In genomic region chr12:124487065-124487833, GRCh38 we compare ENCODE assay signal across 11 cellular contexts.
DNase-seq lines count a peak whose midpoint lies in the region; ATAC-seq and TF ChIP-seq lines count a peak whose summit lies in the region.
"Had no signal": no experiment of that assay in that cellular context is flagged by ENCODE, and none has a peak within 500 bp of the region (broad histone marks: within the 10 kb centered on the region; RNA-seq: fewer than 3 reads in every experiment).

No MANE protein-coding gene starts in this region.

- no peaks in the 10 kb centered on the region for H3K27me3 Mint-ChIP-seq in memory B cell

- TF ChIP-seq CTCF in dorsolateral prefrontal cortex (IDR thresholded peaks at IDR 0.05 in 54 of 56, conservative IDR thresholded peaks at IDR 0.05 in 2 of 56; ENCODE audit: low read depth in 1 of 56, partially characterized antibody in 56 of 56): no peak
- TF ChIP-seq CTCF in testis (IDR thresholded peaks at IDR 0.05): no peak

- H3K36me3 Mint-ChIP-seq in memory B cell: peaks cover 19% of the 10 kb centered on the region

- no peaks in the 10 kb centered on the region for H3K9me3 ChIP-seq in testis

- peaks cover 2% of the 10 kb centered on the region for H3K9me3 Mint-ChIP-seq in memory B cell

- H3K27me3 ChIP-seq in dorsolateral prefrontal cortex (no peaks in the 10 kb centered on the region), testis (no peaks in the 10 kb centered on the region)

- DNase-seq in OCI-M1 (lab: John Stamatoyannopoulos, UW): peak; percentile 97
- peak in 4 of 10 donors; percentile 49 to 68 (median 56) for DNase-seq in dorsolateral prefrontal cortex
- DNase-seq in memory B cell (ENCODE audit: low spot score in 2 of 2): no peak
- DNase-seq in testis: peak; percentile 67
- no peak for DNase-seq in activated T-cell treated with anti-CD3 and anti-CD28 coated beads for 4 hours
- DNase-seq: islet precursor cell; Kasumi-1; NCI-H446 treated with DMSO at 0.1 percent for 48 hours; stimulated activated naive CD4-positive, alpha-beta T cell treated with Interleukin-2 at 50 U/mL for 16 hours had no signal

- H3K27ac ChIP-seq in dorsolateral prefrontal cortex (peak overlapping the region in 55 of 59 donors; percentile 3 to 85 (median 70)), testis (peak overlapping the region; percentile 15 to 41)

- ATAC-seq in memory B cell (ENCODE audit: low read depth): no peak
- ATAC-seq in HG03196 (IDR thresholded peaks at IDR 0.05; ENCODE audit: unreplicated experiment): no peak
- ATAC-seq in GM19351 (IDR thresholded peaks at IDR 0.05; ENCODE audit: unreplicated experiment): no peak

- TF ChIP-seq POLR2A in testis (IDR thresholded peaks at IDR 0.05): no peak

- no peaks in the 10 kb centered on the region for H3K36me3 ChIP-seq in testis (ENCODE audit: low read depth, missing control alignments)

- peaks cover 27% of the 10 kb centered on the region for H3K4me1 Mint-ChIP-seq in memory B cell

- intact Hi-C loops in dorsolateral prefrontal cortex (cut with DNase I): no loop called here
- intact Hi-C loops in testis (cut with DNase I; ENCODE audit: low total_unique reads): no loop called here

- H3K4me1 ChIP-seq in testis: peaks cover 51% of the 10 kb centered on the region

- H3K27ac Mint-ChIP-seq in memory B cell: peak overlapping the region; percentile 82

- H3K4me3 ChIP-seq in dorsolateral prefrontal cortex: no peak overlapping the region
- H3K4me3 ChIP-seq in testis: no peak overlapping the region

- H3K4me3 Mint-ChIP-seq in memory B cell: peak overlapping the region; percentile 1

- 52 to 66% methylated on average over 26 to 27 of the region's 27 CpGs for WGBS in testis, 2 donors

Comparison
In these comparisons a context has a peak if more than half of its experiments do, and no peak if none do; other contexts are left out.
1. DNase-seq: peak in OCI-M1 (single experiment) and testis (single experiment); none in memory B cell (0 of 2) and activated T-cell treated with anti-CD3 and anti-CD28 coated beads for 4 hours (single experiment).